In genomic region chr2:178700922-178701342, GRCh38 we compare ENCODE assay signal across 8 cellular contexts.
DNase-seq lines count a peak whose midpoint lies in the region; ATAC-seq and TF ChIP-seq lines count a peak whose summit lies in the region.

No MANE protein-coding gene starts in this region.

- no peak for DNase-seq in AG04450 (ENCODE audit: low read depth, low spot score)
- DNase-seq in GM12864 (ENCODE audit: low read depth) = peak; percentile 3
- peak; percentile 48 for DNase-seq in NAMALWA (ENCODE audit: low spot score)
- DNase-seq in central memory CD4-positive, alpha-beta T cell = peak; percentile 5
- DNase-seq in activated T-helper 2 cell treated with anti-CD3 and anti-CD28 coated beads, Interferon-gamma antibody, Interleukin-2, Interleukin-4, amounts not matched to agents 10 μg/mL and 5 μg/mL and 100 μg/mL, durations not matched to agents 14 hours and 24 hours and 36 hours (ENCODE audit: low spot score) = no peak
- no peak for DNase-seq in G401 (ENCODE audit: low spot score)

- no peak overlapping the region for H3K27ac ChIP-seq in AG04450 (ENCODE audit: low read depth, low read length)
- H3K27ac ChIP-seq in neutrophil = no peak overlapping the region

- H3K9me3 ChIP-seq in AG04450 (ENCODE audit: control insufficient read depth, insufficient read depth, low read length) = no peaks in the 10 kb centered on the region
- no peaks in the 10 kb centered on the region for H3K9me3 ChIP-seq in neutrophil

- intact Hi-C loops in activated T-helper 2 cell treated with anti-CD3 and anti-CD28 coated beads, Interferon-gamma antibody, Interleukin-2, Interleukin-4, amounts not matched to agents 10 μg/mL and 5 μg/mL and 100 μg/mL, durations not matched to agents 14 hours and 24 hours and 36 hours (cut with micrococcal nuclease) = loop anchor here (2.0 kb wide), 1 partner anchor 222 kb away; the partner anchor contains the start of gene FKBP7

- H3K27me3 ChIP-seq in AG04450 (ENCODE audit: control insufficient read depth, insufficient read depth, low read length) = no peaks in the 10 kb centered on the region
- H3K27me3 ChIP-seq in neutrophil = no peaks in the 10 kb centered on the region

- ATAC-seq in HG03097 (IDR thresholded peaks at IDR 0.05; ENCODE audit: low FRiP score, unreplicated experiment) = no peak

- peaks cover 1% of the 10 kb centered on the region for H3K27me3 Mint-ChIP-seq in activated T-helper 2 cell treated with anti-CD3 and anti-CD28 coated beads, Interferon-gamma antibody, Interleukin-2, Interleukin-4, amounts not matched to agents 10 μg/mL and 5 μg/mL and 100 μg/mL, durations not matched to agents 14 hours and 24 hours and 36 hours (ENCODE audit: low read depth)

- TF ChIP-seq CTCF in AG04450 (IDR thresholded peaks at IDR 0.05; ENCODE audit: low read depth, low read length) (peak; percentile 94), GM12864 (IDR thresholded peaks at IDR 0.05; ENCODE audit: low read depth, low read length, missing control alignments) (peak; percentile 75), neutrophil (IDR thresholded peaks at IDR 0.05) (peak; percentile 84)

- no peaks in the 10 kb centered on the region for H3K36me3 ChIP-seq in neutrophil

- CTCF ChIA-PET in AG04450 (lab: Charles Lee) = interaction anchor here (0.6 to 2.8 kb wide), 28 partner anchors 9 to 771 kb away, joined by 3 to 18 read pairs (median 4); no protein-coding TSS in a partner anchor

- no peaks in the 10 kb centered on the region for H3K9me3 Mint-ChIP-seq in activated T-helper 2 cell treated with anti-CD3 and anti-CD28 coated beads, Interferon-gamma antibody, Interleukin-2, Interleukin-4, amounts not matched to agents 10 μg/mL and 5 μg/mL and 100 μg/mL, durations not matched to agents 14 hours and 24 hours and 36 hours

- POLR2A ChIA-PET in AG04450 (lab: Yijun Ruan, JAX) = no interaction called here

- no peak overlapping the region for H3K4me3 Mint-ChIP-seq in activated T-helper 2 cell treated with anti-CD3 and anti-CD28 coated beads, Interferon-gamma antibody, Interleukin-2, Interleukin-4, amounts not matched to agents 10 μg/mL and 5 μg/mL and 100 μg/mL, durations not matched to agents 14 hours and 24 hours and 36 hours (ENCODE audit: low read depth)

- in situ Hi-C loops in G401 (cut with HindIII; ENCODE audit: low sequenced_read_pairs) = no loop called here

- H3K4me3 ChIP-seq in AG04450 (ENCODE audit: low read depth, low read length) (no peak overlapping the region), GM12864 (ENCODE audit: low read depth, low read length) (no peak overlapping the region), neutrophil (ENCODE audit: low read depth in 1 of 2, low read length in 1 of 2) (no peak overlapping the region)

- no peaks in the 10 kb centered on the region for H3K4me1 ChIP-seq in neutrophil (ENCODE audit: control insufficient read depth in 1 of 2, insufficient read depth in 1 of 2, low read depth in 1 of 2, low read length in 1 of 2)

- no peak overlapping the region for H3K27ac Mint-ChIP-seq in activated T-helper 2 cell treated with anti-CD3 and anti-CD28 coated beads, Interferon-gamma antibody, Interleukin-2, Interleukin-4, amounts not matched to agents 10 μg/mL and 5 μg/mL and 100 μg/mL, durations not matched to agents 14 hours and 24 hours and 36 hours

- no peaks in the 10 kb centered on the region for H3K36me3 Mint-ChIP-seq in activated T-helper 2 cell treated with anti-CD3 and anti-CD28 coated beads, Interferon-gamma antibody, Interleukin-2, Interleukin-4, amounts not matched to agents 10 μg/mL and 5 μg/mL and 100 μg/mL, durations not matched to agents 14 hours and 24 hours and 36 hours (ENCODE audit: low read depth)

- H3K4me1 Mint-ChIP-seq in activated T-helper 2 cell treated with anti-CD3 and anti-CD28 coated beads, Interferon-gamma antibody, Interleukin-2, Interleukin-4, amounts not matched to agents 10 μg/mL and 5 μg/mL and 100 μg/mL, durations not matched to agents 14 hours and 24 hours and 36 hours (ENCODE audit: low read depth) = peaks cover 1% of the 10 kb centered on the region

Comparison
In these comparisons a context has a peak if more than half of its experiments do, and no peak if none do; other contexts are left out.
1. DNase-seq: peak in GM12864 (single experiment), NAMALWA (single experiment) and central memory CD4-positive, alpha-beta T cell (single experiment); none in AG04450 (single experiment), activated T-helper 2 cell treated with anti-CD3 and anti-CD28 coated beads, Interferon-gamma antibody, Interleukin-2, Interleukin-4, amounts not matched to agents 10 μg/mL and 5 μg/mL and 100 μg/mL, durations not matched to agents 14 hours and 24 hours and 36 hours (single experiment) and G401 (single experiment).
2. Peak in every context shown above with its lines, with median percentiles within 50 percentile points of each other: CTCF ChIP-seq.